9 cellular contexts compared by ENCODE assay signal in genomic region chr10:69362471-69362954, GRCh38. TPM values are rescaled to one million over a fixed set of nuclear protein-coding genes. Genes with fewer than 3 reads are reported as not detected.
A peak's percentile ranks its signal among the peaks of the same experiment; 100 is the strongest.
DNase-seq lines count a peak whose midpoint lies in the region; ATAC-seq and TF ChIP-seq lines count a peak whose summit lies in the region.
"Had no signal": no experiment of that assay in that cellular context is flagged by ENCODE, and none has a peak within 500 bp of the region (broad histone marks: within the 10 kb centered on the region; RNA-seq: fewer than 3 reads in every experiment).

No MANE protein-coding gene starts in this region.

- WGBS in heart left ventricle, 4 donors: 13 to 28% (median 24%) methylated on average over 8 to 13 of the region's 13 CpGs
- WGBS in thyroid gland, 2 donors: 59 to 61% methylated on average over 6 to 13 of the region's 13 CpGs

- intact Hi-C loops in heart left ventricle (cut with DNase I): loop anchor here in 8 of 10 donors (2.0 to 5.0 kb wide), 4 partner anchors 35 to 45 kb away; no protein-coding TSS in a partner anchor
- intact Hi-C loops in thyroid gland (cut with DNase I): no loop called here

- no peaks in the 10 kb centered on the region for H3K27me3 Mint-ChIP-seq in activated CD4-positive, alpha-beta T cell treated with anti-CD3 and anti-CD28 coated beads, Interleukin-2, amount 10 ng/mL, durations not matched to agents 7 days and 5 days
- H3K27me3 Mint-ChIP-seq in activated CD8-positive, alpha-beta T cell treated with anti-CD3 and anti-CD28 coated beads, Interleukin-2, amount 10 ng/mL, durations not matched to agents 7 days and 5 days (ENCODE audit: low read depth): no peaks in the 10 kb centered on the region

- no peak for ATAC-seq in activated CD8-positive, alpha-beta T cell treated with anti-CD3 and anti-CD28 coated beads, Interleukin-2, amount 10 ng/mL, durations not matched to agents 7 days and 5 days
- ATAC-seq in heart left ventricle: peak; percentile 35 to 79 (median 76)
- ATAC-seq in GM21529 (IDR thresholded peaks at IDR 0.05; ENCODE audit: unreplicated experiment): no peak

- H3K27ac ChIP-seq in heart left ventricle (peak overlapping the region in 11 of 12 donors; percentile 54 to 83 (median 66)), thyroid gland (peak overlapping the region; percentile 85 to 88 (median 87))

- H3K9me3 ChIP-seq in heart left ventricle (no peaks in the 10 kb centered on the region), thyroid gland (no peaks in the 10 kb centered on the region)

- no peak overlapping the region for H3K4me3 ChIP-seq in heart left ventricle
- H3K4me3 ChIP-seq in thyroid gland (replicated peaks in 1 of 3): no peak overlapping the region

- POLR2A ChIA-PET in activated CD4-positive, alpha-beta T cell treated with anti-CD3 and anti-CD28 coated beads, Interleukin-2, amount 10 ng/mL, durations not matched to agents 7 days and 5 days (lab: Charles Lee): no interaction called here
- POLR2A ChIA-PET in activated CD8-positive, alpha-beta T cell treated with anti-CD3 and anti-CD28 coated beads, Interleukin-2, amount 10 ng/mL, durations not matched to agents 7 days and 5 days (lab: Charles Lee): no interaction called here

- TF ChIP-seq POLR2A in heart left ventricle (IDR thresholded peaks at IDR 0.05) (no peak), thyroid gland (IDR thresholded peaks at IDR 0.05) (no peak)

- peaks cover 76% of the 10 kb centered on the region for H3K4me1 Mint-ChIP-seq in activated CD4-positive, alpha-beta T cell treated with anti-CD3 and anti-CD28 coated beads, Interleukin-2, amount 10 ng/mL, durations not matched to agents 7 days and 5 days
- H3K4me1 Mint-ChIP-seq in activated CD8-positive, alpha-beta T cell treated with anti-CD3 and anti-CD28 coated beads, Interleukin-2, amount 10 ng/mL, durations not matched to agents 7 days and 5 days (ENCODE audit: low read depth): peaks cover 66% of the 10 kb centered on the region

- peak overlapping the region; percentile 30 for H3K4me3 Mint-ChIP-seq in activated CD4-positive, alpha-beta T cell treated with anti-CD3 and anti-CD28 coated beads, Interleukin-2, amount 10 ng/mL, durations not matched to agents 7 days and 5 days
- H3K4me3 Mint-ChIP-seq in activated CD8-positive, alpha-beta T cell treated with anti-CD3 and anti-CD28 coated beads, Interleukin-2, amount 10 ng/mL, durations not matched to agents 7 days and 5 days: no peak overlapping the region

- CTCF ChIA-PET in activated CD4-positive, alpha-beta T cell treated with anti-CD3 and anti-CD28 coated beads, Interleukin-2, amount 10 ng/mL, durations not matched to agents 7 days and 5 days (lab: Charles Lee): interaction anchor here (0.8 to 1.6 kb wide), 3 partner anchors 11 to 45 kb away, joined by 3 read pairs; no protein-coding TSS in a partner anchor
- CTCF ChIA-PET in activated CD8-positive, alpha-beta T cell treated with anti-CD3 and anti-CD28 coated beads, Interleukin-2, amount 10 ng/mL, durations not matched to agents 7 days and 5 days (lab: Charles Lee): interaction anchor here (1.1 kb wide), 1 partner anchor 17 kb away, joined by 3 read pairs; no protein-coding TSS in a partner anchor

- H3K4me1 ChIP-seq in heart left ventricle (peaks cover 17 to 68% (median 56%) of the 10 kb centered on the region in 12 donors), thyroid gland (peaks cover 54 to 58% of the 10 kb centered on the region in 2 donors)

- DNase-seq in activated CD4-positive, alpha-beta T cell treated with anti-CD3 and anti-CD28 coated beads, Interleukin-2, amount 10 ng/mL, durations not matched to agents 7 days and 5 days: peak; percentile 30
- no peak for DNase-seq in activated CD4-positive, alpha-beta T cell treated with anti-CD3 and anti-CD28 coated beads, Interleukin-2, amount 50 U/mL, for 48 hours
- no peak for DNase-seq in activated CD8-positive, alpha-beta T cell treated with anti-CD3 and anti-CD28 coated beads, Interleukin-2, amount 10 ng/mL, durations not matched to agents 7 days and 5 days
- DNase-seq in heart left ventricle (peak; percentile 76 to 86 (median 82)), thyroid gland (peak; percentile 55 to 66), globus pallidus (ENCODE audit: low spot score) (no peak), mesenteric fat pad (ENCODE audit: low spot score) (no peak)
- DNase-seq: T-helper 9 cell had no signal

- H3K36me3 Mint-ChIP-seq in activated CD4-positive, alpha-beta T cell treated with anti-CD3 and anti-CD28 coated beads, Interleukin-2, amount 10 ng/mL, durations not matched to agents 7 days and 5 days (ENCODE audit: low read depth): peaks cover 64% of the 10 kb centered on the region
- peaks cover 58% of the 10 kb centered on the region for H3K36me3 Mint-ChIP-seq in activated CD8-positive, alpha-beta T cell treated with anti-CD3 and anti-CD28 coated beads, Interleukin-2, amount 10 ng/mL, durations not matched to agents 7 days and 5 days (ENCODE audit: low read depth)

- no peaks in the 10 kb centered on the region for H3K9me3 Mint-ChIP-seq in activated CD4-positive, alpha-beta T cell treated with anti-CD3 and anti-CD28 coated beads, Interleukin-2, amount 10 ng/mL, durations not matched to agents 7 days and 5 days
- H3K9me3 Mint-ChIP-seq in activated CD8-positive, alpha-beta T cell treated with anti-CD3 and anti-CD28 coated beads, Interleukin-2, amount 10 ng/mL, durations not matched to agents 7 days and 5 days (ENCODE audit: insufficient read depth): no peaks in the 10 kb centered on the region

- TF ChIP-seq CTCF in heart left ventricle (IDR thresholded peaks at IDR 0.05) (no peak), thyroid gland (IDR thresholded peaks at IDR 0.05) (no peak)

- H3K36me3 ChIP-seq in heart left ventricle (peaks cover 0 to 71% (median 29%) of the 10 kb centered on the region in 9 donors), thyroid gland (peaks cover 16 to 17% of the 10 kb centered on the region in 2 donors)

- H3K27me3 ChIP-seq in heart left ventricle: no peaks in the 10 kb centered on the region
- H3K27me3 ChIP-seq in thyroid gland: no peaks in the 10 kb centered on the region

- H3K27ac Mint-ChIP-seq in activated CD4-positive, alpha-beta T cell treated with anti-CD3 and anti-CD28 coated beads, Interleukin-2, amount 10 ng/mL, durations not matched to agents 7 days and 5 days: peak overlapping the region; percentile 77
- H3K27ac Mint-ChIP-seq in activated CD8-positive, alpha-beta T cell treated with anti-CD3 and anti-CD28 coated beads, Interleukin-2, amount 10 ng/mL, durations not matched to agents 7 days and 5 days: peak overlapping the region; percentile 48

RNA-seq across cellular contexts. Expression of gene TACR2, which starts 54.2 kb away (rescaled TPM):
- not detected for total RNA-seq in activated CD4-positive, alpha-beta T cell treated with anti-CD3 and anti-CD28 coated beads, Interleukin-2, amount 10 ng/mL, durations not matched to agents 7 days and 5 days
- not detected for total RNA-seq in activated CD8-positive, alpha-beta T cell treated with anti-CD3 and anti-CD28 coated beads, Interleukin-2, amount 10 ng/mL, durations not matched to agents 7 days and 5 days
- under 1 TPM in 4 of 9 donors, not detected in 5; 0.22 to 0.39 (median 0.29) TPM for total RNA-seq in heart left ventricle
- polyA plus RNA-seq in heart left ventricle: under 1 TPM; 0.11 to 0.15 TPM
- total RNA-seq in thyroid gland: not detected
- total RNA-seq in mesenteric fat pad: 0.61 TPM

Comparison
In these comparisons a context has a peak if more than half of its experiments do, and no peak if none do; other contexts are left out.
1. DNase-seq: peak in activated CD4-positive, alpha-beta T cell treated with anti-CD3 and anti-CD28 coated beads, Interleukin-2, amount 10 ng/mL, durations not matched to agents 7 days and 5 days (single experiment), heart left ventricle (5 of 5) and thyroid gland (2 of 2); none in activated CD4-positive, alpha-beta T cell treated with anti-CD3 and anti-CD28 coated beads, Interleukin-2, amount 50 U/mL, for 48 hours (0 of 2), activated CD8-positive, alpha-beta T cell treated with anti-CD3 and anti-CD28 coated beads, Interleukin-2, amount 10 ng/mL, durations not matched to agents 7 days and 5 days (single experiment), globus pallidus (single experiment) and mesenteric fat pad (single experiment).
2. ATAC-seq: peak in heart left ventricle (4 of 4); none in activated CD8-positive, alpha-beta T cell treated with anti-CD3 and anti-CD28 coated beads, Interleukin-2, amount 10 ng/mL, durations not matched to agents 7 days and 5 days (single experiment) and GM21529 (single experiment).